In genomic region chr2:118940486-118941120, GRCh38 we compare ENCODE assay signal across 16 cellular contexts. TPM values are rescaled to one million over a fixed set of nuclear protein-coding genes. Genes with fewer than 3 reads are reported as not detected.
DNase-seq lines count a peak whose midpoint lies in the region; ATAC-seq and TF ChIP-seq lines count a peak whose summit lies in the region.
"Had no signal": no experiment of that assay in that cellular context is flagged by ENCODE, and none has a peak within 500 bp of the region (broad histone marks: within the 10 kb centered on the region; RNA-seq: fewer than 3 reads in every experiment).

No MANE protein-coding gene starts in this region.

- BruUV-seq in PC-9 (replicated peaks; lab: Mats Ljungman, UMichigan): no TSS peak

- DNase-seq in HL-60 (ENCODE audit: low read depth in 1 of 2, low spot score in 1 of 2) (peak; percentile 73 to 91), PC-9 (peak in 1 of 2 experiments; percentile 93), right cardiac atrium (peak in 2 of 3 donors; percentile 65), sigmoid colon (peak; percentile 71), BE2C (no peak)
- no peak for DNase-seq in activated CD8-positive, alpha-beta memory T cell treated with anti-CD3 and anti-CD28 coated beads, Interleukin-2, amount 50 U/mL, for 48 hours
- DNase-seq: activated CD4-positive, alpha-beta T cell treated with anti-CD3 and anti-CD28 coated beads for 4 hours; activated naive CD4-positive, alpha-beta T cell treated with anti-CD3 and anti-CD28 coated beads, Interleukin-2, amount 50 U/mL, for 16 hours; naive B cell; NCI-H774; T-helper 9 cell had no signal

- no peaks in the 10 kb centered on the region for H3K36me3 ChIP-seq in PC-9 (ENCODE audit: low read depth)
- H3K36me3 ChIP-seq in sigmoid colon: no peaks in the 10 kb centered on the region
- H3K36me3 ChIP-seq in BE2C: no peaks in the 10 kb centered on the region
- H3K36me3 ChIP-seq: prostate gland, thoracic aorta had no signal

- TF ChIP-seq CTCF in HL-60 (IDR thresholded peaks at IDR 0.05; ENCODE audit: insufficient read depth, low read length): no peak
- no peak for TF ChIP-seq CTCF in PC-9 (conservative IDR thresholded peaks at IDR 0.05)
- no peak for TF ChIP-seq CTCF in sigmoid colon (IDR thresholded peaks at IDR 0.05)
- no peak for TF ChIP-seq CTCF in BE2C (IDR thresholded peaks at IDR 0.05; ENCODE audit: low read depth, low read length)

- H3K9me3 ChIP-seq in PC-9 (ENCODE audit: insufficient read depth, low read depth) (no peaks in the 10 kb centered on the region), right cardiac atrium (ENCODE audit: control insufficient read depth, low read length) (no peaks in the 10 kb centered on the region), sigmoid colon (no peaks in the 10 kb centered on the region), BE2C (no peaks in the 10 kb centered on the region)
- H3K9me3 ChIP-seq: prostate gland, thoracic aorta had no signal

- peak overlapping the region; percentile 50 for H3K4me2 ChIP-seq in PC-9

- peak; percentile 35 to 58 for ATAC-seq in right cardiac atrium
- ATAC-seq in HG02759 (IDR thresholded peaks at IDR 0.05; ENCODE audit: unreplicated experiment): no peak
- ATAC-seq in GM21390 (IDR thresholded peaks at IDR 0.05; ENCODE audit: unreplicated experiment): no peak

- H3K4me3 ChIP-seq in HL-60 (replicated peaks; ENCODE audit: insufficient read depth, low read length): no peak overlapping the region
- H3K4me3 ChIP-seq in PC-9: no peak overlapping the region
- no peak overlapping the region for H3K4me3 ChIP-seq in right cardiac atrium (ENCODE audit: low read length)
- H3K4me3 ChIP-seq in sigmoid colon: no peak overlapping the region
- H3K4me3 ChIP-seq in BE2C (ENCODE audit: low read depth, low read length): no peak overlapping the region
- H3K4me3 ChIP-seq: prostate gland, thoracic aorta had no signal

- intact Hi-C loops in PC-9 (cut with micrococcal nuclease; ENCODE audit: unreplicated experiment): no loop called here
- intact Hi-C loops in right cardiac atrium (cut with DNase I): no loop called here
- intact Hi-C loops in sigmoid colon (cut with DNase I): no loop called here

- H3K9me2 ChIP-seq in PC-9 (ENCODE audit: insufficient read depth): no peaks in the 10 kb centered on the region

- peaks cover 18% of the 10 kb centered on the region for H3F3A ChIP-seq in PC-9 (ENCODE audit: insufficient read depth, low read depth)

- H3K79me2 ChIP-seq in PC-9 (ENCODE audit: low read depth): no peaks in the 10 kb centered on the region

- TF ChIP-seq EP300 in sigmoid colon (IDR thresholded peaks at IDR 0.05): no peak

- H4K20me1 ChIP-seq in PC-9 (ENCODE audit: insufficient read depth): no peaks in the 10 kb centered on the region

- no peak for TF ChIP-seq POLR2A in sigmoid colon (IDR thresholded peaks at IDR 0.05)

- 65% methylated on average over 9 of the region's 9 CpGs for WGBS in right cardiac atrium
- WGBS in sigmoid colon, 2 donors: 46 to 62% methylated on average over 9 of the region's 9 CpGs

- H3K4me1 ChIP-seq in PC-9 (replicated peaks; ENCODE audit: insufficient read depth): peaks cover 22% of the 10 kb centered on the region
- H3K4me1 ChIP-seq in right cardiac atrium (ENCODE audit: control insufficient read depth, insufficient read depth, low read length): no peaks in the 10 kb centered on the region
- H3K4me1 ChIP-seq in sigmoid colon: no peaks in the 10 kb centered on the region
- no peaks in the 10 kb centered on the region for H3K4me1 ChIP-seq in BE2C
- H3K4me1 ChIP-seq: prostate gland had no signal

- H2AFZ ChIP-seq in PC-9: peak overlapping the region; percentile 52

- H3K27me3 ChIP-seq in HL-60 (ENCODE audit: insufficient read depth, poor library complexity, severe bottlenecking) (no peaks in the 10 kb centered on the region), PC-9 (ENCODE audit: insufficient read depth, low read depth) (no peaks in the 10 kb centered on the region), right cardiac atrium (ENCODE audit: control insufficient read depth, insufficient read depth) (no peaks in the 10 kb centered on the region), sigmoid colon (no peaks in the 10 kb centered on the region), BE2C (no peaks in the 10 kb centered on the region)

- POLR2A ChIA-PET in PC-9 (lab: Charles Lee; ENCODE audit: unreplicated experiment): no interaction called here

- peak overlapping the region; percentile 31 for H3K27ac ChIP-seq in HL-60 (replicated peaks)
- H3K27ac ChIP-seq in PC-9: peak overlapping the region; percentile 74
- H3K27ac ChIP-seq in right cardiac atrium (ENCODE audit: low read length): no peak overlapping the region
- H3K27ac ChIP-seq in sigmoid colon: no peak overlapping the region
- H3K27ac ChIP-seq: prostate gland, thoracic aorta had no signal

- CTCF ChIA-PET in PC-9 (lab: Charles Lee): no interaction called here

RNA-seq across cellular contexts. Expression of gene MARCO, which starts 1.4 kb away (rescaled TPM):
- total RNA-seq in PC-9 (2021) (not detected in 2 replicates), right cardiac atrium (10 to 100 TPM; 25.9 to 96.6 (median 39.9) TPM), sigmoid colon (10 to 100 TPM in 3 of 4 donors, 1 to 10 TPM in 1; 3.3 to 18.7 (median 16.2) TPM)
- polyA plus RNA-seq in right cardiac atrium (5.9 TPM), sigmoid colon (1 to 10 TPM in 2 of 3 donors, not detected in 1; 4.4 to 5.4 TPM)
- not detected for polyA plus RNA-seq in BE2C (2012; ENCODE audit: insufficient read depth, insufficient read length, low read depth)
- total RNA-seq: fibroblast of lung had no signal
- polyA plus RNA-seq: fibroblast of lung had no signal

Comparison
In these comparisons a context has a peak if more than half of its experiments do, and no peak if none do; other contexts are left out.
1. DNase-seq: peak in HL-60 (2 of 2), right cardiac atrium (2 of 3) and sigmoid colon (single experiment); none in activated CD8-positive, alpha-beta memory T cell treated with anti-CD3 and anti-CD28 coated beads, Interleukin-2, amount 50 U/mL, for 48 hours (single experiment) and BE2C (single experiment).
2. H3K27ac ChIP-seq: peak in HL-60 (single experiment) and PC-9 (single experiment); none in right cardiac atrium (single experiment) and sigmoid colon (0 of 4).
3. ATAC-seq: peak in right cardiac atrium (2 of 2); none in HG02759 (single experiment) and GM21390 (single experiment).